ENCODE assay signal across 13 cellular contexts in genomic region chr4:26073886-26074560, GRCh38.
DNase-seq lines count a peak whose midpoint lies in the region; ATAC-seq and TF ChIP-seq lines count a peak whose summit lies in the region.
"Had no signal": no experiment of that assay in that cellular context is flagged by ENCODE, and none has a peak within 500 bp of the region (broad histone marks: within the 10 kb centered on the region; RNA-seq: fewer than 3 reads in every experiment).

No MANE protein-coding gene starts in this region.

- H3K36me3 Mint-ChIP-seq in memory B cell = no peaks in the 10 kb centered on the region
- no peaks in the 10 kb centered on the region for H3K36me3 Mint-ChIP-seq in immature natural killer cell

- no peaks in the 10 kb centered on the region for H3K27me3 Mint-ChIP-seq in memory B cell
- peaks cover 0 to 5% (median 5%) of the 10 kb centered on the region in 3 donors for H3K27me3 Mint-ChIP-seq in immature natural killer cell (ENCODE audit: low read depth in 3 of 3)

- H3K4me1 Mint-ChIP-seq in memory B cell (peaks cover 22% of the 10 kb centered on the region), immature natural killer cell (peaks cover 25 to 36% of the 10 kb centered on the region in 2 donors)

- peak overlapping the region; percentile 69 for H3K27ac ChIP-seq in upper lobe of right lung
- H3K27ac ChIP-seq: thyroid gland had no signal

- H3K4me1 ChIP-seq in upper lobe of right lung = peaks cover 7% of the 10 kb centered on the region
- H3K4me1 ChIP-seq: thyroid gland had no signal

- ATAC-seq in memory B cell (ENCODE audit: low read depth) (no peak), upper lobe of right lung (peak; percentile 47)
- ATAC-seq: left colon had no signal

- no peak overlapping the region for H3K4me3 ChIP-seq in upper lobe of right lung
- H3K4me3 ChIP-seq: adrenal gland, thyroid gland had no signal

- TF ChIP-seq CTCF in upper lobe of right lung (IDR thresholded peaks at IDR 0.05) = no peak

- peaks cover 1% of the 10 kb centered on the region for H3K9me3 Mint-ChIP-seq in memory B cell
- H3K9me3 Mint-ChIP-seq in immature natural killer cell = peaks cover 0 to 3% (median 0%) of the 10 kb centered on the region in 6 donors

- intact Hi-C loops in upper lobe of right lung (cut with DNase I) = no loop called here

- H3K4me3 Mint-ChIP-seq in memory B cell (no peak overlapping the region), immature natural killer cell (peak overlapping the region in 1 of 5 donors; percentile 33)
- H3K4me3 Mint-ChIP-seq: nephron progenitor cell had no signal

- H3K9me3 ChIP-seq in upper lobe of right lung = no peaks in the 10 kb centered on the region
- H3K9me3 ChIP-seq: adrenal gland, thyroid gland had no signal

- peak overlapping the region; percentile 99 for H3K27ac Mint-ChIP-seq in memory B cell
- peak overlapping the region in 2 of 6 donors; percentile 2 to 15 for H3K27ac Mint-ChIP-seq in immature natural killer cell
- H3K27ac Mint-ChIP-seq: nephron progenitor cell had no signal

- no peaks in the 10 kb centered on the region for H3K36me3 ChIP-seq in upper lobe of right lung
- H3K36me3 ChIP-seq: adrenal gland, thyroid gland had no signal

- no peaks in the 10 kb centered on the region for H3K27me3 ChIP-seq in upper lobe of right lung
- H3K27me3 ChIP-seq: adrenal gland, thyroid gland had no signal

- DNase-seq in stimulated activated CD4-positive, alpha-beta T cell treated with anti-CD3 and anti-CD28 coated beads, Interleukin-15, amount 100 ng/mL, for 24 hours = peak; percentile 58
- DNase-seq in stimulated activated CD4-positive, alpha-beta T cell treated with anti-CD3 and anti-CD28 coated beads, Interleukin-12 subunit alpha, Interleukin-12 subunit beta, amount 100 ng/mL, for 4 hours = no peak
- peak; percentile 47 to 56 for DNase-seq in activated T-cell treated with anti-CD3 and anti-CD28 coated beads, Interleukin-2, amount 50 U/mL, for 48 hours
- no peak for DNase-seq in memory B cell (ENCODE audit: low spot score in 2 of 2)
- no peak for DNase-seq in upper lobe of right lung
- DNase-seq in amygdala (lab: John Stamatoyannopoulos, UW) = no peak
- no peak for DNase-seq in immature natural killer cell
- DNase-seq in AG08395 (ENCODE audit: low spot score) = no peak
- DNase-seq: NCI-H526, nephron progenitor cell, thyroid gland had no signal

Comparison
In these comparisons a context has a peak if more than half of its experiments do, and no peak if none do; other contexts are left out.
1. DNase-seq: peak in stimulated activated CD4-positive, alpha-beta T cell treated with anti-CD3 and anti-CD28 coated beads, Interleukin-15, amount 100 ng/mL, for 24 hours (single experiment) and activated T-cell treated with anti-CD3 and anti-CD28 coated beads, Interleukin-2, amount 50 U/mL, for 48 hours (2 of 2); none in stimulated activated CD4-positive, alpha-beta T cell treated with anti-CD3 and anti-CD28 coated beads, Interleukin-12 subunit alpha, Interleukin-12 subunit beta, amount 100 ng/mL, for 4 hours (single experiment), memory B cell (0 of 2), upper lobe of right lung (single experiment), amygdala (0 of 56), immature natural killer cell (0 of 3) and AG08395 (single experiment).